In the genomic region with DNA sequence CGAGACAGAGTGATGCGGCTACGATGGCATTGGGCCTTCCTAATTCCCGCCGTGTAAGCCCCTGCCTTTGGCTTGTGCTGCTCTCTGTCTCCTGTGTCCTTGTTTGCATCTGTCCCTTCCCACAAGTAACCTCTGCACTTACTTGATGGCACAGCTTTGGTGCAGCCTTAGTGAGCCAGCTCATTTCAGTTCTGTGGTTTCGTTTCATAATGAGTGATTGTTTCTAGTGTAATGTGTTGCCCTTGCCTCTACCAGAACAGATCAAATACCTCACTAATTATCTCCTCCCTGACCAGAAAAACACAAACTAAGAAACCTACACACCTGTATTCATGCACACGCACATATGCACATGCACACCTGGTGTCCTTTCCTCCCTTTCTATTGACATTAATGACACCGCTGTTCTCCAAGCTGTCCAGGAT, we compare ENCODE assay signal across 9 cellular contexts. TPM values are rescaled to one million over a fixed set of nuclear protein-coding genes. Genes with fewer than 3 reads are reported as not detected.
DNase-seq lines count a peak whose midpoint lies in the region; ATAC-seq and TF ChIP-seq lines count a peak whose summit lies in the region.
"Had no signal": no experiment of that assay in that cellular context is flagged by ENCODE, and none has a peak within 500 bp of the region (broad histone marks: within the 10 kb centered on the region; RNA-seq: fewer than 3 reads in every experiment).

No MANE protein-coding gene starts in this region.

- H3K4me1 ChIP-seq in SK-N-SH (ENCODE audit: control insufficient read depth in 1 of 2, insufficient read depth in 2 of 2, low read depth in 1 of 2, low read length in 1 of 2) (peaks cover 0 to 23% of the 10 kb centered on the region in 2 experiments; a peak in 2 of 4 replicates), suprapubic skin (peaks cover 15% of the 10 kb centered on the region)

- no peaks in the 10 kb centered on the region for H3K9me3 Mint-ChIP-seq in T-helper 2 cell treated with Interferon-gamma antibody and Interleukin-4, amounts not matched to agents 5 μg/mL and 100 μg/mL, for 36 hours

- H3F3A ChIP-seq in SK-N-SH (replicated peaks; ENCODE audit: insufficient read depth): no peaks in the 10 kb centered on the region

- no peak overlapping the region for H3K4me3 Mint-ChIP-seq in T-helper 2 cell treated with Interferon-gamma antibody and Interleukin-4, amounts not matched to agents 5 μg/mL and 100 μg/mL, for 36 hours

- no peaks in the 10 kb centered on the region for H3K36me3 ChIP-seq in SK-N-SH (replicated peaks in 1 of 2; ENCODE audit: control insufficient read depth in 1 of 2, insufficient read depth in 2 of 2, low read length in 1 of 2)
- H3K36me3 ChIP-seq in suprapubic skin: no peaks in the 10 kb centered on the region

- peak; percentile 75 for DNase-seq in GM12864 (ENCODE audit: low read depth)
- peak; percentile 55 for DNase-seq in T-helper 2 cell treated with Interferon-gamma antibody and Interleukin-4, amounts not matched to agents 5 μg/mL and 100 μg/mL, for 36 hours (ENCODE audit: low spot score)
- no peak for DNase-seq in ecto neural progenitor cell (ENCODE audit: low spot score)
- DNase-seq in SK-N-SH: no peak
- DNase-seq in suprapubic skin (ENCODE audit: low spot score in 2 of 2): no peak
- no peak for DNase-seq in SHP77 treated with DMSO at 0.1 percent for 48 hours (lab: John Stamatoyannopoulos, UW)

- no peaks in the 10 kb centered on the region for H3K79me2 ChIP-seq in SK-N-SH (ENCODE audit: insufficient read depth)

- TF ChIP-seq CTCF in GM12864 (IDR thresholded peaks at IDR 0.05; ENCODE audit: low read depth, low read length, missing control alignments): no peak
- no peak for TF ChIP-seq CTCF in SK-N-SH (IDR thresholded peaks at IDR 0.05)
- no peak for TF ChIP-seq CTCF in suprapubic skin (IDR thresholded peaks at IDR 0.05)

- POLR2A ChIA-PET in SK-N-SH (lab: Yijun Ruan, JAX): no interaction called here

- no peaks in the 10 kb centered on the region for H4K20me1 ChIP-seq in SK-N-SH (ENCODE audit: insufficient read depth)

- TF ChIP-seq EP300 in SK-N-SH (IDR thresholded peaks at IDR 0.05; ENCODE audit: borderline replicate concordance in 1 of 2, low read depth in 1 of 2, low read length in 1 of 2): no peak
- TF ChIP-seq EP300 in suprapubic skin (IDR thresholded peaks at IDR 0.05): no peak

- ATAC-seq in GM18909 (IDR thresholded peaks at IDR 0.05; ENCODE audit: poor library complexity, unreplicated experiment) (peak; percentile 82), HG02943 (IDR thresholded peaks at IDR 0.05; ENCODE audit: low read depth, unreplicated experiment) (peak; percentile 65)
- ATAC-seq: Panc1 had no signal

- H3K27me3 ChIP-seq in SK-N-SH (ENCODE audit: insufficient read depth) (no peaks in the 10 kb centered on the region), suprapubic skin (no peaks in the 10 kb centered on the region)

- H3K4me1 Mint-ChIP-seq in T-helper 2 cell treated with Interferon-gamma antibody and Interleukin-4, amounts not matched to agents 5 μg/mL and 100 μg/mL, for 36 hours (ENCODE audit: low read depth): peaks cover 54% of the 10 kb centered on the region

- no peak for TF ChIP-seq RAD21 in SK-N-SH (IDR thresholded peaks at IDR 0.05; ENCODE audit: low read length)

- no peaks in the 10 kb centered on the region for H3K9me3 ChIP-seq in SK-N-SH
- no peaks in the 10 kb centered on the region for H3K9me3 ChIP-seq in suprapubic skin

- H3K27ac ChIP-seq in SK-N-SH (ENCODE audit: low read depth in 2 of 2, low read length in 1 of 2) (peak overlapping the region in 1 of 2 experiments; percentile 19; a peak in 1 of 4 replicates), suprapubic skin (no peak overlapping the region)

- H3K4me2 ChIP-seq in SK-N-SH: no peak overlapping the region

- WGBS in SK-N-SH (ENCODE audit: low lambda C conversion rate): 92% methylated on average over 8 of the region's 8 CpGs
- WGBS in suprapubic skin: 77% methylated on average over 8 of the region's 8 CpGs

- CTCF ChIA-PET in SK-N-SH (lab: Yijun Ruan, JAX): interaction anchor here (0.7 kb wide), 1 partner anchor 99 kb away, joined by 3 read pairs; no protein-coding TSS in a partner anchor

- H2AFZ ChIP-seq in SK-N-SH (ENCODE audit: low read depth): no peak overlapping the region

- H3K9me2 ChIP-seq in SK-N-SH: no peaks in the 10 kb centered on the region

- H3K9ac ChIP-seq in SK-N-SH: no peak overlapping the region

- H3K27ac Mint-ChIP-seq in T-helper 2 cell treated with Interferon-gamma antibody and Interleukin-4, amounts not matched to agents 5 μg/mL and 100 μg/mL, for 36 hours: peak overlapping the region; percentile 4

- H3K27me3 Mint-ChIP-seq in T-helper 2 cell treated with Interferon-gamma antibody and Interleukin-4, amounts not matched to agents 5 μg/mL and 100 μg/mL, for 36 hours (ENCODE audit: low read depth): no peaks in the 10 kb centered on the region

- H3K4me3 ChIP-seq in GM12864 (ENCODE audit: low read depth, low read length) (peak overlapping the region; percentile 1; the same call in 1 of the 2 replicates), SK-N-SH (ENCODE audit: low read depth in 2 of 2, low read length in 1 of 2) (no peak overlapping the region), suprapubic skin (no peak overlapping the region)

- TF ChIP-seq POLR2A in suprapubic skin (IDR thresholded peaks at IDR 0.05): no peak

- H3K36me3 Mint-ChIP-seq in T-helper 2 cell treated with Interferon-gamma antibody and Interleukin-4, amounts not matched to agents 5 μg/mL and 100 μg/mL, for 36 hours (ENCODE audit: low read depth): peaks cover 35% of the 10 kb centered on the region

TF ChIP-seq in SK-N-SH, 30 proteins besides CTCF, POLR2A, EP300 and RAD21:
- TF ChIP-seq EZH2phosphoT487 (IDR thresholded peaks at IDR 0.05; ENCODE audit: borderline replicate concordance, low read depth) (no peak), FOSL2 (IDR thresholded peaks at IDR 0.05; ENCODE audit: borderline replicate concordance, low read depth) (no peak), FOXM1 (IDR thresholded peaks at IDR 0.05; ENCODE audit: low read depth) (no peak)
- TF ChIP-seq, protein P1, sequence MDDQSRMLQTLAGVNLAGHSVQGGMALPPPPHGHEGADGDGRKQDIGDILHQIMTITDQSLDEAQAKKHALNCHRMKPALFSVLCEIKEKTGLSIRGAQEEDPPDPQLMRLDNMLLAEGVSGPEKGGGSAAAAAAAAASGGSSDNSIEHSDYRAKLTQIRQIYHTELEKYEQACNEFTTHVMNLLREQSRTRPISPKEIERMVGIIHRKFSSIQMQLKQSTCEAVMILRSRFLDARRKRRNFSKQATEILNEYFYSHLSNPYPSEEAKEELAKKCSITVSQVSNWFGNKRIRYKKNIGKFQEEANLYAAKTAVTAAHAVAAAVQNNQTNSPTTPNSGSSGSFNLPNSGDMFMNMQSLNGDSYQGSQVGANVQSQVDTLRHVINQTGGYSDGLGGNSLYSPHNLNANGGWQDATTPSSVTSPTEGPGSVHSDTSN (IDR thresholded peaks at IDR 0.05): no peak

RNA-seq across cellular contexts. Expression of a gene that starts 58.8 kb away (rescaled TPM):
- 1.3 and 1.9 TPM in 2 replicates for polyA plus RNA-seq in SK-N-SH (2012; rRNA removed)
- 2.0 and 2.5 TPM in 2 replicates for polyA plus RNA-seq in SK-N-SH (2012; cell fraction: cytosol; rRNA removed)
- 1.8 and 2.4 TPM in 2 replicates for polyA plus RNA-seq in SK-N-SH (2012; cell fraction: nucleus; rRNA removed)
- total RNA-seq in suprapubic skin: 10 to 100 TPM in 1 of 4 donors, 1 to 10 TPM in 3; 3.6 to 10.9 (median 7.1) TPM

Comparison
In these comparisons a context has a peak if more than half of its experiments do, and no peak if none do; other contexts are left out.
1. DNase-seq: peak in GM12864 (single experiment) and T-helper 2 cell treated with Interferon-gamma antibody and Interleukin-4, amounts not matched to agents 5 μg/mL and 100 μg/mL, for 36 hours (single experiment); none in ecto neural progenitor cell (single experiment), SK-N-SH (single experiment), suprapubic skin (0 of 2) and SHP77 treated with DMSO at 0.1 percent for 48 hours (single experiment).